ENCODE assay signal across 8 cellular contexts in genomic region chr1:2133039-2133878, GRCh38.
A peak's percentile ranks its signal among the peaks of the same experiment; 100 is the strongest.
DNase-seq lines count a peak whose midpoint lies in the region; ATAC-seq and TF ChIP-seq lines count a peak whose summit lies in the region.

No MANE protein-coding gene starts in this region.

- peak overlapping the region; percentile 83 to 90 for H3K27ac ChIP-seq in coronary artery

- ATAC-seq in GM18520 (IDR thresholded peaks at IDR 0.05; ENCODE audit: unreplicated experiment) (peak; percentile 70), HG03045 (IDR thresholded peaks at IDR 0.05; ENCODE audit: unreplicated experiment) (peak; percentile 77)

- TF ChIP-seq CTCF in coronary artery (IDR thresholded peaks at IDR 0.05) = no peak

- H3K4me3 ChIP-seq in coronary artery = peak overlapping the region; percentile 68

- peak; percentile 69 for DNase-seq in NCI-H345 treated with DMSO at 0.1 percent for 48 hours (lab: John Stamatoyannopoulos, UW; ENCODE audit: unreplicated experiment)
- DNase-seq in activated CD4-positive, alpha-beta T cell treated with anti-CD3 and anti-CD28 coated beads for 48 hours = peak; percentile 98
- DNase-seq in coronary artery (ENCODE audit: low spot score) = peak; percentile 98
- DNase-seq in left kidney (ENCODE audit: low read depth, low spot score) = peak; percentile 98
- DNase-seq in stimulated activated CD4-positive, alpha-beta T cell treated with anti-CD3 and anti-CD28 coated beads, Interleukin-1b, Interleukin-23, amount 100 ng/mL, for 4 hours (ENCODE audit: low read depth in 2 of 2) = peak; percentile 91 to 95
- DNase-seq in DMS79 (lab: John Stamatoyannopoulos, UW) = no peak
